ENCODE assay signal across 14 cellular contexts in the genomic region with DNA sequence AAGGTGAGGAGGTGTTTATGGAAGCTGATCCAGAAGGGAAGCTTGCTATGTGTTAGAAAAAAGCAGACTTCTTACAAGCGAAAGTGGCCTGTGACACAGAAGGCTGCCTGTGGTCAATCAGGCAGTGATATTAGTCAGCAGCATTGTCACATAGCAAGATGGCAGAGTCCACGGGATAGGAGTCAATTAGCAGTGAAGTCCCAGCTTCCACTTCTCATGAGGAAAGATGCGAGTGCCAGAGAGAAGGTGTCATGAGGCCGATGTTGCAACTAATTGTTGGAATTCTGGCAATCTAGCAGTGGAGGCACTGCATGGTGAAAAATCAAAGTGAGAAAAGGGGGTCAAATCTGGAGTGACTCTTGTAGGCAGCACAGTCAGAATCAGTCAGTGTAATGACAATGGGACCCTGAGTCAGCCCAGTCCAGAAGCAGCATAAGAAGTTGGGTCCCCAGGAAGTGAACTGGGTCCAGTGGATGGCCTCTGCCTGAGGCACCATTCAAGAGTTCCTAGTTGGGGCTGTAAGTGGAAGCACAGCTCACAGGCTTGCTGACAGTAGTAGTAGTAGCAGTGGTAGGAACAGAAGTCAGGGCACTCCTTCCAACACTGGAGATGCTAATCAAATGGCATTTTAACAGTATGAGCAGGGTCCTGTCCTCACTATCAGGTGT.
A peak's percentile ranks its signal among the peaks of the same experiment; 100 is the strongest.
DNase-seq lines count a peak whose midpoint lies in the region; ATAC-seq and TF ChIP-seq lines count a peak whose summit lies in the region.
"Had no signal": no experiment of that assay in that cellular context is flagged by ENCODE, and none has a peak within 500 bp of the region (broad histone marks: within the 10 kb centered on the region; RNA-seq: fewer than 3 reads in every experiment).

No MANE protein-coding gene starts in this region.

- peak; percentile 21 for DNase-seq in activated CD4-positive, alpha-beta T cell treated with anti-CD3 and anti-CD28 coated beads for 48 hours
- DNase-seq in activated CD4-positive, alpha-beta T cell treated with anti-CD3 and anti-CD28 coated beads for 4 hours: no peak
- peak; percentile 78 to 89 for DNase-seq in trophoblast cell
- no peak for DNase-seq in MM.1S
- DNase-seq in DMS79 treated with DMSO at 0.1 percent for 48 hours (lab: John Stamatoyannopoulos, UW): no peak
- DNase-seq in HCEC 1CT: no peak
- DNase-seq: activated naive CD4-positive, alpha-beta T cell treated with anti-CD3 and anti-CD28 coated beads, Interleukin-2, amount 10 ng/mL, durations not matched to agents 7 days and 5 days; CD8-positive, alpha-beta memory T cell; NCI-H187; NCI-H510A treated with DMSO at 0.1 percent for 48 hours had no signal

- H3K4me3 ChIP-seq in trophoblast cell (ENCODE audit: low read depth, low read length) (no peak overlapping the region), MM.1S (ENCODE audit: low read length) (no peak overlapping the region)

- no peak overlapping the region for H4K91ac ChIP-seq in trophoblast cell (ENCODE audit: low read depth, low read length)

- peaks cover 1% of the 10 kb centered on the region for H3K9me3 ChIP-seq in trophoblast cell (ENCODE audit: insufficient read depth, low read depth, low read length)
- no peaks in the 10 kb centered on the region for H3K9me3 ChIP-seq in MM.1S (replicated peaks; ENCODE audit: insufficient read depth, low read length)

- H3K9ac ChIP-seq in trophoblast cell (ENCODE audit: low read length) (no peak overlapping the region), MM.1S (ENCODE audit: low read length) (no peak overlapping the region)
- H3K9ac ChIP-seq: parathyroid adenoma had no signal

- H3K4me2 ChIP-seq in trophoblast cell (ENCODE audit: low read length) (no peak overlapping the region), MM.1S (ENCODE audit: low read depth, low read length) (no peak overlapping the region)

- H3K4ac ChIP-seq in trophoblast cell (ENCODE audit: low read depth, low read length): no peak overlapping the region

- H3K79me2 ChIP-seq in trophoblast cell (ENCODE audit: control insufficient read depth, insufficient read depth, low read length, poor library complexity) (no peaks in the 10 kb centered on the region), MM.1S (ENCODE audit: low read length) (no peaks in the 10 kb centered on the region)
- H3K79me2 ChIP-seq: parathyroid adenoma had no signal

- H3F3A ChIP-seq in MM.1S (ENCODE audit: insufficient read depth, low read length): no peaks in the 10 kb centered on the region

- TF ChIP-seq CTCF in MM.1S (IDR thresholded peaks at IDR 0.05; ENCODE audit: low read length): no peak

- no peak overlapping the region for H4K12ac ChIP-seq in trophoblast cell (ENCODE audit: low read depth, low read length)

- WGBS in trophoblast cell (ENCODE audit: extremely low coverage, insufficient coverage, insufficient read length): no CpG with 5 or more reads among the region's 4 CpGs

- no peaks in the 10 kb centered on the region for H3K9me2 ChIP-seq in MM.1S (replicated peaks; ENCODE audit: insufficient read depth, low read length)

- no peak overlapping the region for H4K8ac ChIP-seq in trophoblast cell (ENCODE audit: low read depth, low read length)

- H4K20me1 ChIP-seq in MM.1S (ENCODE audit: insufficient read depth, low read length): no peaks in the 10 kb centered on the region

- H3K23ac ChIP-seq in trophoblast cell (ENCODE audit: low read length): no peak overlapping the region

- H2AFZ ChIP-seq in trophoblast cell (ENCODE audit: insufficient read depth, low read length, poor library complexity): no peak overlapping the region
- H2AFZ ChIP-seq in MM.1S (ENCODE audit: low read length): no peak overlapping the region
- H2AFZ ChIP-seq: parathyroid adenoma had no signal

- H3K4me1 ChIP-seq in trophoblast cell (ENCODE audit: control insufficient read depth in 1 of 2, insufficient read depth in 2 of 2, low read length in 2 of 2) (no peaks in the 10 kb centered on the region), MM.1S (ENCODE audit: low read length) (no peaks in the 10 kb centered on the region)
- H3K4me1 ChIP-seq: parathyroid adenoma had no signal

- ATAC-seq in GM19438 (IDR thresholded peaks at IDR 0.05; ENCODE audit: low read depth, unreplicated experiment) (peak; percentile 90), HG03280 (IDR thresholded peaks at IDR 0.05; ENCODE audit: unreplicated experiment) (peak; percentile 52)
- ATAC-seq: HCT116 had no signal

- no peak overlapping the region for H2AK5ac ChIP-seq in trophoblast cell (ENCODE audit: low read length)

- H3K27ac ChIP-seq in trophoblast cell (ENCODE audit: low read depth, low read length) (no peak overlapping the region), MM.1S (ENCODE audit: low read length) (no peak overlapping the region)
- H3K27ac ChIP-seq: parathyroid adenoma had no signal

- H3K79me1 ChIP-seq in trophoblast cell (ENCODE audit: low read length): no peaks in the 10 kb centered on the region

- no peak overlapping the region for H2BK120ac ChIP-seq in trophoblast cell (ENCODE audit: insufficient read depth, low read length, poor library complexity)

- no peak overlapping the region for H2BK5ac ChIP-seq in trophoblast cell (ENCODE audit: low read depth, low read length, poor library complexity)

- H3K14ac ChIP-seq in trophoblast cell (ENCODE audit: low read length): no peak overlapping the region

- H2BK12ac ChIP-seq in trophoblast cell (ENCODE audit: low read length): no peak overlapping the region

- H3K18ac ChIP-seq in trophoblast cell (ENCODE audit: low read length): no peak overlapping the region

- H3K27me3 ChIP-seq in trophoblast cell (ENCODE audit: insufficient read depth, low read length) (no peaks in the 10 kb centered on the region), MM.1S (replicated peaks; ENCODE audit: insufficient read depth, low read length) (no peaks in the 10 kb centered on the region)

- H3K36me3 ChIP-seq in trophoblast cell (ENCODE audit: control insufficient read depth in 1 of 2, insufficient read depth in 2 of 2, low read length in 2 of 2): no peaks in the 10 kb centered on the region
- H3K36me3 ChIP-seq in MM.1S (replicated peaks; ENCODE audit: insufficient read depth, low read length): no peaks in the 10 kb centered on the region

Comparison
In these comparisons a context has a peak if more than half of its experiments do, and no peak if none do; other contexts are left out.
1. DNase-seq: peak in activated CD4-positive, alpha-beta T cell treated with anti-CD3 and anti-CD28 coated beads for 48 hours (single experiment) and trophoblast cell (2 of 2); none in activated CD4-positive, alpha-beta T cell treated with anti-CD3 and anti-CD28 coated beads for 4 hours (0 of 2), MM.1S (single experiment), DMS79 treated with DMSO at 0.1 percent for 48 hours (single experiment) and HCEC 1CT (single experiment).